29 cellular contexts compared by ENCODE assay signal in genomic region chr18:56214706-56215105, GRCh38.
"Had no signal": no experiment of that assay in that cellular context is flagged by ENCODE, and none has a peak within 500 bp of the region (broad histone marks: within the 10 kb centered on the region; RNA-seq: fewer than 3 reads in every experiment).

No MANE protein-coding gene starts in this region.

- H3K9me3 ChIP-seq: adrenal gland, ascending aorta had no signal

- H3K27ac ChIP-seq: adrenal gland, ascending aorta, brain microvascular endothelial cell, coronary artery, dorsolateral prefrontal cortex had no signal

- DNase-seq: activated CD4-positive, alpha-beta memory T cell treated with anti-CD3 and anti-CD28 coated beads for 36 hours; activated CD4-positive, alpha-beta T cell treated with anti-CD3 and anti-CD28 coated beads for 36 hours; activated CD4-positive, alpha-beta T cell treated with anti-CD3 and anti-CD28 coated beads, Interleukin-2, amount 10 ng/mL, durations not matched to agents 24 days and 14 days; activated CD4-positive, CD25-positive, alpha-beta regulatory T cell; activated CD4-positive, CD25-positive, alpha-beta regulatory T cell treated with anti-CD3 and anti-CD28 coated beads, Interleukin-2, amount 50 U/mL, for 72 hours; activated CD8-positive, alpha-beta memory T cell treated with anti-CD3 and anti-CD28 coated beads, Interleukin-2, amount 10 ng/mL, durations not matched to agents 7 days and 5 days; activated CD8-positive, alpha-beta memory T cell treated with anti-CD3 and anti-CD28 coated beads, Interleukin-2, amount 50 U/mL, for 4 hours; activated CD8-positive, alpha-beta T cell treated with anti-CD3 and anti-CD28 coated beads, Interleukin-2, amount 10 ng/mL, durations not matched to agents 7 days and 5 days; activated effector memory CD4-positive, alpha-beta T cell treated with anti-CD3 and anti-CD28 coated beads, Interleukin-2, amount 50 U/mL, for 16 hours; activated naive CD4-positive, alpha-beta T cell treated with anti-CD3 and anti-CD28 coated beads for 36 hours; activated naive CD8-positive, alpha-beta T cell treated with anti-CD3 and anti-CD28 coated beads for 36 hours; activated naive CD8-positive, alpha-beta T cell treated with anti-CD3 and anti-CD28 coated beads, Interleukin-2, amount 50 U/mL, for 24 hours; activated T-cell treated with anti-CD3 and anti-CD28 coated beads, Interleukin-2, amount 50 U/mL, for 1 hour; activated T-cell treated with anti-CD3 and anti-CD28 coated beads, Interleukin-2, amount 50 U/mL, for 48 hours; brain microvascular endothelial cell; dorsolateral prefrontal cortex; effector memory CD4-positive, alpha-beta T cell; endodermal cell; foreskin fibroblast; head of caudate nucleus; T-helper 1 cell; T-helper 17 cell; T1000 had no signal

- H3K4me3 ChIP-seq: adrenal gland, ascending aorta, coronary artery, dorsolateral prefrontal cortex had no signal

- H3K4me1 ChIP-seq: adrenal gland, ascending aorta had no signal

- H3K36me3 ChIP-seq: adrenal gland, ascending aorta, brain microvascular endothelial cell had no signal

- FAIRE-seq: bronchial epithelial cell, frontal cortex had no signal

- ATAC-seq: activated CD4-positive, alpha-beta T cell treated with anti-CD3 and anti-CD28 coated beads for 36 hours; activated CD8-positive, alpha-beta memory T cell treated with anti-CD3 and anti-CD28 coated beads, Interleukin-2, amount 10 ng/mL, durations not matched to agents 7 days and 5 days; activated CD8-positive, alpha-beta T cell treated with anti-CD3 and anti-CD28 coated beads, Interleukin-2, amount 10 ng/mL, durations not matched to agents 7 days and 5 days; activated naive CD8-positive, alpha-beta T cell treated with anti-CD3 and anti-CD28 coated beads, Interleukin-2, amount 50 U/mL, for 24 hours; esophagus mucosa; T-helper 17 cell had no signal

- H3K27me3 ChIP-seq: adrenal gland, ascending aorta, brain microvascular endothelial cell, dorsolateral prefrontal cortex had no signal
